In the genomic region with DNA sequence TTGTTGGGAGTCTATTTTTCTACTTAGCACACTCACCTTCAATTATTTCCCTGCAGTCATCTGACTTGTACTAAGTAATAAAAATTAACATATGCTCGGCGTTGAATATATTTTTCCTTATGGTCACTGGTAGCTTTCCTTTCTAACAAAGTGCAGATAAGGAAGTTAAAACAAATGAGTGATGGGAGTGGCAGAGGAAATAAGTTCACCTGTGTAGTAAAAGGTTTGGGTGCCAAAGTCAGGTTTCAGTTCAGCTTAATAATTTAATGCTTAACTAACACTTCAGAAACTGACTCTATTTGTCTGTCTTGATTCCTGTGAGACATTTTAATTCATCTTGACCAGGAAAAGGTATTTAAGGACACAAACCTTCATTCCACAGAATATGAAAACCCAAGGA, we compare ENCODE assay signal across 20 cellular contexts.
"Had no signal": no experiment of that assay in that cellular context is flagged by ENCODE, and none has a peak within 500 bp of the region (broad histone marks: within the 10 kb centered on the region; RNA-seq: fewer than 3 reads in every experiment).

No MANE protein-coding gene starts in this region.

- H3K4me3 ChIP-seq: right atrium auricular region, tibial nerve had no signal

- DNase-seq: activated CD4-positive, alpha-beta T cell treated with anti-CD3 and anti-CD28 coated beads, Interleukin-2, amount 50 U/mL, for 1 hour; activated naive CD4-positive, alpha-beta T cell; activated naive CD8-positive, alpha-beta T cell treated with anti-CD3 and anti-CD28 coated beads, Interleukin-2, amount 10 ng/mL, durations not matched to agents 7 days and 5 days; effector memory CD8-positive, alpha-beta T cell; head of caudate nucleus; natural killer cell; nucleus accumbens; posterior cingulate gyrus; stimulated activated CD4-positive, alpha-beta T cell treated with anti-CD3 and anti-CD28 coated beads, Interleukin-15, amount 100 ng/mL, for 24 hours; stimulated activated CD4-positive, alpha-beta T cell treated with anti-CD3 and anti-CD28 coated beads, Interleukin-4, amount 100 ng/mL, for 24 hours; stimulated activated naive CD4-positive, alpha-beta T cell had no signal

- H3K4me1 Mint-ChIP-seq: activated naive CD8-positive, alpha-beta T cell treated with anti-CD3 and anti-CD28 coated beads, Interleukin-2, amount 10 ng/mL, durations not matched to agents 7 days and 5 days; central memory CD8-positive, alpha-beta T cell; natural killer cell had no signal

- H3K4me1 ChIP-seq: right atrium auricular region, tibial nerve had no signal

- H3K9me3 Mint-ChIP-seq: dendritic cell treated with granulocyte-macrophage colony-stimulating factor and Interleukin-4, amounts not matched to agents 40 ng/mL and 50 ng/mL, for 4 days had no signal

- H3K27me3 ChIP-seq: right atrium auricular region, tibial nerve had no signal

- H3K4me3 Mint-ChIP-seq: activated naive CD8-positive, alpha-beta T cell treated with anti-CD3 and anti-CD28 coated beads, Interleukin-2, amount 10 ng/mL, durations not matched to agents 7 days and 5 days; activated T-helper 1 cell treated with anti-CD3 and anti-CD28 coated beads, Interleukin-12 subunit alpha, Interleukin-12 subunit beta, Interleukin-2, Interleukin-4 antibody, amounts not matched to agents 30 ng/mL and 10 ng/mL and 1 ng/mL, durations not matched to agents 14 hours and 24 hours and 36 hours; brain; central memory CD8-positive, alpha-beta T cell; dendritic cell treated with granulocyte-macrophage colony-stimulating factor and Interleukin-4, amounts not matched to agents 40 ng/mL and 50 ng/mL, for 4 days; effector memory CD8-positive, alpha-beta T cell; natural killer cell had no signal

- H3K27me3 Mint-ChIP-seq: activated naive CD8-positive, alpha-beta T cell treated with anti-CD3 and anti-CD28 coated beads, Interleukin-2, amount 10 ng/mL, durations not matched to agents 7 days and 5 days; brain; central memory CD8-positive, alpha-beta T cell; dendritic cell treated with granulocyte-macrophage colony-stimulating factor and Interleukin-4, amounts not matched to agents 40 ng/mL and 50 ng/mL, for 4 days; effector memory CD8-positive, alpha-beta T cell had no signal

- FAIRE-seq: frontal cortex had no signal

- H3K36me3 Mint-ChIP-seq: activated naive CD8-positive, alpha-beta T cell treated with anti-CD3 and anti-CD28 coated beads, Interleukin-2, amount 10 ng/mL, durations not matched to agents 7 days and 5 days; natural killer cell had no signal

- H3K36me3 ChIP-seq: right atrium auricular region, tibial nerve had no signal

- ATAC-seq: effector memory CD8-positive, alpha-beta T cell; left lobe of liver; natural killer cell had no signal

- H3K9me3 ChIP-seq: right atrium auricular region, tibial nerve had no signal

- H3K27ac Mint-ChIP-seq: activated naive CD8-positive, alpha-beta T cell treated with anti-CD3 and anti-CD28 coated beads, Interleukin-2, amount 10 ng/mL, durations not matched to agents 7 days and 5 days; activated T-helper 1 cell treated with anti-CD3 and anti-CD28 coated beads, Interleukin-12 subunit alpha, Interleukin-12 subunit beta, Interleukin-2, Interleukin-4 antibody, amounts not matched to agents 30 ng/mL and 10 ng/mL and 1 ng/mL, durations not matched to agents 14 hours and 24 hours and 36 hours; dendritic cell treated with granulocyte-macrophage colony-stimulating factor and Interleukin-4, amounts not matched to agents 40 ng/mL and 50 ng/mL, for 4 days; effector memory CD8-positive, alpha-beta T cell; natural killer cell had no signal

- H3K27ac ChIP-seq: epithelial cell of prostate, right atrium auricular region, tibial nerve had no signal
